ENCODE assay signal across 28 cellular contexts in the genomic region with DNA sequence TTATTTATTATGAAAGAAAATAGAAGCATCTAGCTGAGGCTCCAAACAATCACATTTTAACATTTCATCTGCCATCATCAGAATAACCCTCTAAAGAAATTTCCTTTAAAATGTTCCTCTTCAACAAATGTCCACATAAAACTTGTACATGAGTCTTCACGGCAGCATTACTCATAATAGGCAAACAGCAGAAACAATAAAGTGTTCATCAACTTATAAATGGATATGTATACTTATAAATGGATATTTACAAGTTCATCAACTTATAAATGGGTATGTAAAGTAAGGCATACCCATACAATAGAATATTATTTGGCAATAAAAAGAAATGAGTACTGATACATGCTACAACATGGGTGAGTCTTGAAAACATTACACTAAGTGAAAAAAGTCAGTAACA.
"Had no signal": no experiment of that assay in that cellular context is flagged by ENCODE, and none has a peak within 500 bp of the region (broad histone marks: within the 10 kb centered on the region; RNA-seq: fewer than 3 reads in every experiment).

No MANE protein-coding gene starts in this region.

- H3K9me3 ChIP-seq: neutrophil, pancreas, psoas muscle, right lobe of liver, sigmoid colon, stomach, thoracic aorta, thyroid gland, tibial nerve, upper lobe of left lung, vagina had no signal

- H3K9me3 Mint-ChIP-seq: naive thymus-derived CD4-positive, alpha-beta T cell; natural killer cell; nephron progenitor cell; neural crest cell; stimulated activated effector memory CD8-positive, alpha-beta T cell treated with anti-CD3 and anti-CD28 coated beads, Interleukin-12 subunit alpha, Interleukin-12 subunit beta, amount 100 ng/mL, for 72 hours; stimulated activated naive B cell treated with anti-CD40 and anti-IgM and Interleukin-4, amounts not matched to agents 10 μg/mL and 1 μg/mL and 100 μg/mL, for 72 hours; stimulated activated naive CD8-positive, alpha-beta T cell treated with anti-CD3 and anti-CD28 coated beads, Interleukin-15, Interleukin-2, amounts not matched to agents 100 ng/mL and 50 ng/mL, for 24 hours had no signal

- H3K27ac ChIP-seq: neutrophil, pancreas, psoas muscle, right lobe of liver, sigmoid colon, stomach, thoracic aorta, thyroid gland, tibial nerve, upper lobe of left lung, vagina had no signal

- H3K27me3 ChIP-seq: neutrophil, pancreas, right lobe of liver, sigmoid colon, stomach, thyroid gland, tibial nerve, upper lobe of left lung, vagina had no signal

- H3K27me3 Mint-ChIP-seq: naive thymus-derived CD4-positive, alpha-beta T cell; progenitor cell of endocrine pancreas; stimulated activated naive CD8-positive, alpha-beta T cell treated with anti-CD3 and anti-CD28 coated beads, Interleukin-15, Interleukin-2, amounts not matched to agents 100 ng/mL and 50 ng/mL, for 24 hours had no signal

- H3K36me3 Mint-ChIP-seq: naive thymus-derived CD4-positive, alpha-beta T cell; natural killer cell; stimulated activated effector memory CD8-positive, alpha-beta T cell treated with anti-CD3 and anti-CD28 coated beads, Interleukin-12 subunit alpha, Interleukin-12 subunit beta, amount 100 ng/mL, for 72 hours; stimulated activated naive B cell treated with anti-CD40 and anti-IgM and Interleukin-4, amounts not matched to agents 10 μg/mL and 1 μg/mL and 100 μg/mL, for 72 hours had no signal

- H3K4me1 Mint-ChIP-seq: neural crest cell; stimulated activated naive B cell treated with anti-CD40 and anti-IgM and Interleukin-4, amounts not matched to agents 10 μg/mL and 1 μg/mL and 100 μg/mL, for 72 hours had no signal

- H3K4me3 ChIP-seq: pancreas, psoas muscle, right lobe of liver, sigmoid colon, stomach, thoracic aorta, thyroid gland, tibial nerve, upper lobe of left lung, vagina had no signal

- H3K27ac Mint-ChIP-seq: naive thymus-derived CD4-positive, alpha-beta T cell; natural killer cell; nephron progenitor cell; progenitor cell of endocrine pancreas; stimulated activated effector memory CD8-positive, alpha-beta T cell treated with anti-CD3 and anti-CD28 coated beads, Interleukin-12 subunit alpha, Interleukin-12 subunit beta, amount 100 ng/mL, for 72 hours; stimulated activated naive B cell treated with anti-CD40 and anti-IgM and Interleukin-4, amounts not matched to agents 10 μg/mL and 1 μg/mL and 100 μg/mL, for 72 hours; stimulated activated naive CD8-positive, alpha-beta T cell treated with anti-CD3 and anti-CD28 coated beads, Interleukin-15, Interleukin-2, amounts not matched to agents 100 ng/mL and 50 ng/mL, for 24 hours had no signal

- H3K36me3 ChIP-seq: neutrophil, pancreas, right lobe of liver, sigmoid colon, stomach, thoracic aorta, thyroid gland, tibial nerve, upper lobe of left lung, vagina had no signal

- DNase-seq: naive thymus-derived CD4-positive, alpha-beta T cell; natural killer cell; nephron progenitor cell; nucleus accumbens; pancreas; psoas muscle; right cardiac atrium; right lobe of liver; sigmoid colon; small intestine; stimulated activated CD4-positive, alpha-beta T cell treated with anti-CD3 and anti-CD28 coated beads, Interleukin-15, amount 100 ng/mL, for 24 hours; stimulated activated CD4-positive, alpha-beta T cell treated with anti-CD3 and anti-CD28 coated beads, Interleukin-2, amount 100 ng/mL, for 24 hours; stimulated activated CD4-positive, alpha-beta T cell treated with anti-CD3 and anti-CD28 coated beads, Interleukin-2, amount 100 ng/mL, for 48 hours; stimulated activated CD4-positive, alpha-beta T cell treated with anti-CD3 and anti-CD28 coated beads, Interleukin-4, amount 100 ng/mL, for 24 hours; stimulated activated naive B cell treated with anti-CD40 and anti-IgM and Interleukin-4, amounts not matched to agents 10 μg/mL and 1 μg/mL and 100 μg/mL, for 72 hours; stimulated activated naive CD4-positive, alpha-beta T cell treated with Interleukin-2 at 50 U/mL for 16 hours; stomach; thyroid gland; trophoblast cell; upper lobe of left lung had no signal

- H3K4me3 Mint-ChIP-seq: naive thymus-derived CD4-positive, alpha-beta T cell; natural killer cell; nephron progenitor cell; neural crest cell; stimulated activated effector memory CD8-positive, alpha-beta T cell treated with anti-CD3 and anti-CD28 coated beads, Interleukin-12 subunit alpha, Interleukin-12 subunit beta, amount 100 ng/mL, for 72 hours; stimulated activated naive B cell treated with anti-CD40 and anti-IgM and Interleukin-4, amounts not matched to agents 10 μg/mL and 1 μg/mL and 100 μg/mL, for 72 hours; stimulated activated naive CD8-positive, alpha-beta T cell treated with anti-CD3 and anti-CD28 coated beads, Interleukin-15, Interleukin-2, amounts not matched to agents 100 ng/mL and 50 ng/mL, for 24 hours had no signal

- H3K4me1 ChIP-seq: pancreas, psoas muscle, right lobe of liver, stomach, thyroid gland, tibial nerve, vagina had no signal
